8 cellular contexts compared by ENCODE assay signal in the genomic region with DNA sequence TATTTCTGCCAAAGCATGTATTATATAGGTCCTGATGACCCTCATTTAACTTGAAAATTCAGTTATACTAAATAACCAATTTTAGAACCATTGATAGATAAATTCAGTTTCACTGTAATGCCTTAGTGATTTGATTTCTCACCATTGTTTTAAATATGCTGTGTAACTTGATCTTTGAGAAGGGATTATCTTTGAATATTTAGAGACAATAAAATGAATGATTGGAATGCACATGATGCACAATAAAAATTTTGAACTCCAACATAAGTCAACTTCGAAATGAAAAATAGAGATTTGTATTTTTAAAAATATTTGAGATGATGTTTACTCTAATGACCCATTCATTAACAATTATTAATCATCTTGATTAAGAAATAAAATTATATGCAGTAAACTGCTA.
"Had no signal": no experiment of that assay in that cellular context is flagged by ENCODE, and none has a peak within 500 bp of the region (broad histone marks: within the 10 kb centered on the region; RNA-seq: fewer than 3 reads in every experiment).

No MANE protein-coding gene starts in this region.

- H3K4me3 ChIP-seq: GM12878 had no signal

- FAIRE-seq: G401.6, GM12878, GM12891, GM12892, GM18507, GM19239 had no signal

- DNase-seq: GDM1, GF-D8 had no signal
